ENCODE assay signal across 13 cellular contexts in the genomic region with DNA sequence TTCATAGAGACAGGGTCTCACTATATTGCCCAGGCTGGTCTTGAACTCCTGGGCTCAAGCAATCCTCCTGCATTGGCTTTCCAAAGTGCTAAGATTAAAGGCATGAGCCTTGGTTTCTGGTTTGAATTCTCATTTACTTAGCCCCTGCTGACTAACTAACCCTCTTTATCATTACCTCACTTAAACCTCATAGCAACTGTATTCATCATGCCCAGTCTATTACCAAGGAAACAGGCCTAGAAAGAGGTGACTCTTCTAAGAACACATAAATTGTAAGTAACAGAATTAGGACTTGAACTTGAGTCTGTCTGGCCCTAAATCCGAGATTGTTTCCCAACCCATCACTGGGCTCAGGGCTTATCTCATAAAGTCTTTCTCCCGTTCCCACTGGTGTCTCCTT. TPM values are rescaled to one million over a fixed set of nuclear protein-coding genes. Genes with fewer than 3 reads are reported as not detected.
A peak's percentile ranks its signal among the peaks of the same experiment; 100 is the strongest.
DNase-seq lines count a peak whose midpoint lies in the region; ATAC-seq lines count a peak whose summit lies in the region.
"Had no signal": no experiment of that assay in that cellular context is flagged by ENCODE, and none has a peak within 500 bp of the region (broad histone marks: within the 10 kb centered on the region; RNA-seq: fewer than 3 reads in every experiment).

No MANE protein-coding gene starts in this region.

- H3K4me1 ChIP-seq in GM23248 (ENCODE audit: insufficient read depth) = peaks cover 37% of the 10 kb centered on the region
- H3K4me1 ChIP-seq in mesenchymal stem cell (ENCODE audit: control insufficient read depth, insufficient read depth, low read depth, low read length) = peaks cover 3% of the 10 kb centered on the region

- H4K8ac ChIP-seq in mesenchymal stem cell (ENCODE audit: low read length) = no peak overlapping the region

- peaks cover 20% of the 10 kb centered on the region for H3K79me1 ChIP-seq in mesenchymal stem cell (replicated peaks; ENCODE audit: low read length, poor library complexity, severe bottlenecking)

- H4K91ac ChIP-seq in mesenchymal stem cell (ENCODE audit: low read length) = no peak overlapping the region

- H3K79me2 ChIP-seq in GM23248 (ENCODE audit: insufficient read depth) = peaks cover 24% of the 10 kb centered on the region

- H3K9me3 ChIP-seq in GM23248 (ENCODE audit: low read depth) (no peaks in the 10 kb centered on the region), mesenchymal stem cell (ENCODE audit: control insufficient read depth, low read length) (no peaks in the 10 kb centered on the region)
- H3K9me3 ChIP-seq: lower lobe of right lung had no signal

- H2AFZ ChIP-seq in GM23248 = no peak overlapping the region
- no peak overlapping the region for H2AFZ ChIP-seq in mesenchymal stem cell (ENCODE audit: low read depth, low read length)

- DNase-seq in AG20443 (ENCODE audit: low spot score) = peak; percentile 28
- DNase-seq in GM23248 = peak; percentile 92
- DNase-seq in activated naive CD8-positive, alpha-beta T cell treated with anti-CD3 and anti-CD28 coated beads, Interleukin-2, amount 10 ng/mL, durations not matched to agents 7 days and 5 days = no peak
- peak; percentile 46 for DNase-seq in mesenchymal stem cell
- no peak for DNase-seq in NCI-H1105 treated with DMSO at 0.1 percent for 48 hours (lab: John Stamatoyannopoulos, UW)
- no peak for DNase-seq in HK-2 (ENCODE audit: unreplicated experiment)
- DNase-seq in SK-N-DZ (ENCODE audit: low spot score) = no peak
- no peak for DNase-seq in NCI-H146 treated with DMSO at 0.1 percent for 48 hours (lab: John Stamatoyannopoulos, UW; ENCODE audit: unreplicated experiment)
- DNase-seq: RPMI8226; stimulated activated CD4-positive, alpha-beta T cell treated with anti-CD3 and anti-CD28 coated beads, Interleukin-4, amount 100 ng/mL, for 24 hours had no signal

- POLR2A ChIA-PET in activated naive CD8-positive, alpha-beta T cell treated with anti-CD3 and anti-CD28 coated beads, Interleukin-2, amount 10 ng/mL, durations not matched to agents 7 days and 5 days (lab: Charles Lee) = interaction anchor here (1.2 to 2.9 kb wide), 4 partner anchors 23 to 381 kb away, joined by 4 to 14 read pairs (median 7); a partner anchor contains a TSS

- no peak overlapping the region for H2BK120ac ChIP-seq in mesenchymal stem cell (ENCODE audit: low read depth, low read length)

- H4K20me1 ChIP-seq in GM23248 (ENCODE audit: insufficient read depth) = no peaks in the 10 kb centered on the region

- H3K4me2 ChIP-seq in GM23248 (ENCODE audit: unreplicated experiment) = peak overlapping the region; percentile 22
- H3K4me2 ChIP-seq in mesenchymal stem cell (ENCODE audit: low read length, poor library complexity, severe bottlenecking) = no peak overlapping the region

- ATAC-seq in activated naive CD8-positive, alpha-beta T cell treated with anti-CD3 and anti-CD28 coated beads, Interleukin-2, amount 10 ng/mL, durations not matched to agents 7 days and 5 days (ENCODE audit: low read depth) = no peak
- ATAC-seq: activated naive CD4-positive, alpha-beta T cell treated with anti-CD3 and anti-CD28 coated beads, Interleukin-2, amount 50 U/mL, for 72 hours; lower lobe of right lung had no signal

- peaks cover 20% of the 10 kb centered on the region for H3K4me1 Mint-ChIP-seq in activated naive CD8-positive, alpha-beta T cell treated with anti-CD3 and anti-CD28 coated beads, Interleukin-2, amount 10 ng/mL, durations not matched to agents 7 days and 5 days

- no peaks in the 10 kb centered on the region for H3K36me3 ChIP-seq in GM23248 (ENCODE audit: low read depth)
- peaks cover 9 to 22% of the 10 kb centered on the region in 2 experiments for H3K36me3 ChIP-seq in mesenchymal stem cell (ENCODE audit: control insufficient read depth in 1 of 2, insufficient read depth in 2 of 2, low read depth in 1 of 2, low read length in 2 of 2)

- no peaks in the 10 kb centered on the region for H3K27me3 Mint-ChIP-seq in activated naive CD8-positive, alpha-beta T cell treated with anti-CD3 and anti-CD28 coated beads, Interleukin-2, amount 10 ng/mL, durations not matched to agents 7 days and 5 days

- H3K27ac Mint-ChIP-seq in activated naive CD8-positive, alpha-beta T cell treated with anti-CD3 and anti-CD28 coated beads, Interleukin-2, amount 10 ng/mL, durations not matched to agents 7 days and 5 days = peak overlapping the region; percentile 93

- H3K9ac ChIP-seq in GM23248 = peak overlapping the region; percentile 43
- peak overlapping the region; percentile 70 for H3K9ac ChIP-seq in mesenchymal stem cell (ENCODE audit: low read length)

- H2BK15ac ChIP-seq in mesenchymal stem cell (ENCODE audit: low read depth, poor library complexity, severe bottlenecking) = no peak overlapping the region

- H3K9me3 Mint-ChIP-seq in activated naive CD8-positive, alpha-beta T cell treated with anti-CD3 and anti-CD28 coated beads, Interleukin-2, amount 10 ng/mL, durations not matched to agents 7 days and 5 days = peaks cover 1% of the 10 kb centered on the region

- H3K36me3 Mint-ChIP-seq in activated naive CD8-positive, alpha-beta T cell treated with anti-CD3 and anti-CD28 coated beads, Interleukin-2, amount 10 ng/mL, durations not matched to agents 7 days and 5 days = peaks cover 8% of the 10 kb centered on the region

- H3K4me3 Mint-ChIP-seq in activated naive CD8-positive, alpha-beta T cell treated with anti-CD3 and anti-CD28 coated beads, Interleukin-2, amount 10 ng/mL, durations not matched to agents 7 days and 5 days = peak overlapping the region; percentile 93

- H3K9me2 ChIP-seq in GM23248 (ENCODE audit: insufficient read depth) = no peaks in the 10 kb centered on the region

- H3K4me3 ChIP-seq in GM23248 (no peak overlapping the region), mesenchymal stem cell (ENCODE audit: insufficient read depth in 1 of 2, low read depth in 1 of 2, low read length in 2 of 2) (no peak overlapping the region)
- H3K4me3 ChIP-seq: lower lobe of right lung had no signal

- H3K27me3 ChIP-seq in GM23248 (replicated peaks; ENCODE audit: insufficient read depth) (no peaks in the 10 kb centered on the region), mesenchymal stem cell (ENCODE audit: control insufficient read depth in 1 of 2, insufficient read depth in 1 of 2, low read length in 2 of 2) (no peaks in the 10 kb centered on the region)

- H3K14ac ChIP-seq in mesenchymal stem cell (ENCODE audit: low read length in 2 of 2) = no peak overlapping the region

- no peak overlapping the region for H3K4ac ChIP-seq in mesenchymal stem cell (ENCODE audit: low read depth in 1 of 2, low read length in 2 of 2)

- 36 to 37% methylated on average over 2 of the region's 2 CpGs for WGBS in GM23248 (ENCODE audit: low coverage in 1 of 2, low lambda C conversion rate in 2 of 2, missing lambda C conversion rate in 2 of 2), 2 experiments
- 93% methylated on average over 1 of the region's 2 CpGs for WGBS in mesenchymal stem cell

- peaks cover 42% of the 10 kb centered on the region for H3F3A ChIP-seq in GM23248 (ENCODE audit: insufficient read depth)

- no peak overlapping the region for H2BK12ac ChIP-seq in mesenchymal stem cell (ENCODE audit: low read length in 2 of 2)

- H3K27ac ChIP-seq in GM23248 (peak overlapping the region; percentile 92), mesenchymal stem cell (ENCODE audit: low read length, poor library complexity, severe bottlenecking) (no peak overlapping the region)
- H3K27ac ChIP-seq: lower lobe of right lung had no signal

- H2AK5ac ChIP-seq in mesenchymal stem cell (ENCODE audit: low read length, severe bottlenecking) = no peak overlapping the region

- no peak overlapping the region for H3K18ac ChIP-seq in mesenchymal stem cell (ENCODE audit: low read depth in 1 of 2, low read length in 2 of 2)

- H2BK5ac ChIP-seq in mesenchymal stem cell (ENCODE audit: low read depth, low read length, poor library complexity, severe bottlenecking) = no peak overlapping the region

- H3K23ac ChIP-seq in mesenchymal stem cell (ENCODE audit: low read length in 2 of 2) = no peak overlapping the region

- in situ Hi-C loops in GM23248 (cut with MboI) = no loop called here

RNA-seq across cellular contexts. Expression of a gene that starts 44.2 kb away (rescaled TPM):
- 4.4 and 5.9 TPM in 2 replicates for total RNA-seq in GM23248 (2014; rRNA removed; shearing (Covaris generic))
- 10.1 and 12.7 TPM in 2 replicates for polyA plus RNA-seq in GM23248 (2016; fragmentation: Nextera tagmentation; extraction: Ambion mirVana)
- 1 to 10 TPM; 4.2 to 4.7 TPM for total RNA-seq in activated naive CD8-positive, alpha-beta T cell treated with anti-CD3 and anti-CD28 coated beads, Interleukin-2, amount 10 ng/mL, durations not matched to agents 7 days and 5 days
- 17.9 TPM for polyA plus RNA-seq in mesenchymal stem cell (2013, experiment 1 of 2)
- polyA plus RNA-seq in mesenchymal stem cell (2013, experiment 2 of 2) = 18.1 TPM
- polyA plus RNA-seq in SK-N-DZ (2014; cell fraction: cytosol; rRNA removed) = 4.8 and 7.3 TPM in 2 replicates
- 3.3 and 5.8 TPM in 2 replicates for polyA plus RNA-seq in SK-N-DZ (2014; cell fraction: nucleus; rRNA removed)

RNA-seq across cellular contexts. Expression of a gene that starts 44.4 kb away (rescaled TPM):
- 0.51 and 1.4 TPM in 2 replicates for total RNA-seq in GM23248 (2014; rRNA removed; shearing (Covaris generic))
- 1.5 and 1.6 TPM in 2 replicates for polyA plus RNA-seq in GM23248 (2016; fragmentation: Nextera tagmentation; extraction: Ambion mirVana)
- total RNA-seq in activated naive CD8-positive, alpha-beta T cell treated with anti-CD3 and anti-CD28 coated beads, Interleukin-2, amount 10 ng/mL, durations not matched to agents 7 days and 5 days = 100 to 1,000 TPM in 1 of 2 experiments, 10 to 100 TPM in 1; 95.7 to 105 TPM
- 0.76 TPM for polyA plus RNA-seq in mesenchymal stem cell (2013, experiment 1 of 2)
- polyA plus RNA-seq in mesenchymal stem cell (2013, experiment 2 of 2) = 0.63 TPM
- not detected in 2 replicates for polyA plus RNA-seq in SK-N-DZ (2014; cell fraction: cytosol; rRNA removed)
- 3.8 and 9.8 TPM in 2 replicates for polyA plus RNA-seq in SK-N-DZ (2014; cell fraction: nucleus; rRNA removed)
- total RNA-seq: pulmonary artery endothelial cell had no signal

Comparison
In these comparisons a context has a peak if more than half of its experiments do, and no peak if none do; other contexts are left out.
1. DNase-seq: peak in AG20443 (single experiment), GM23248 (single experiment) and mesenchymal stem cell (single experiment); none in activated naive CD8-positive, alpha-beta T cell treated with anti-CD3 and anti-CD28 coated beads, Interleukin-2, amount 10 ng/mL, durations not matched to agents 7 days and 5 days (single experiment), NCI-H1105 treated with DMSO at 0.1 percent for 48 hours (single experiment), HK-2 (single experiment), SK-N-DZ (single experiment) and NCI-H146 treated with DMSO at 0.1 percent for 48 hours (single experiment).
2. RNA of a gene that starts 44.4 kb away (total RNA-seq): 95.7 to 105 TPM in activated naive CD8-positive, alpha-beta T cell treated with anti-CD3 and anti-CD28 coated beads, Interleukin-2, amount 10 ng/mL, durations not matched to agents 7 days and 5 days; 0.51 to 1.4 TPM in GM23248; every median in the first group is over 10 times any median in the second.